ENCODE assay signal across 1 cellular context in the genomic region with DNA sequence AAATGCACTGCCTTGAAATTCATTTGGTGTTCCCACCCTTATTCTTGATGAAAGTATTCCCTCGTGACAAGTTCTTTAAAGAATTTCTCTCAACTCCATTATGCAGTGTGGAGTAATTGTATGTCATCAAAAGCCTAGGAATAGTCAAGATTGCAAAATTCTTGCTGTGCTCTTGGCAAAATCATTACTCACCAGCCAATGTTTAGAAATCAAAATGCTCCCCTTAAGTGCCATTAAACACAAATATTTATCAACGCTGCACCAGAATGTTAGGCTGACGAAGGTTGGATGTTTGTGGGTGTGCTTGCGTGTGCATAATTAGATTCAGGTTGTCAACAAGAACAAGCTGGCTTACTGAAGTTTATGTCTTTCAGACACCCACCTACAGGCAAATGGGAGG.
TF ChIP-seq lines count a peak whose summit lies in the region.

No MANE protein-coding gene starts in this region.

TF ChIP-seq in IMR-90, 13 proteins besides CTCF, POLR2A, EP300 and RAD21:
- TF ChIP-seq MAZ (IDR thresholded peaks at IDR 0.05; ENCODE audit: borderline replicate concordance, low read depth, low read length): no peak
- TF ChIP-seq SMC3 (IDR thresholded peaks at IDR 0.05; ENCODE audit: low read depth, low read length): no peak
- no peak for TF ChIP-seq FOS (IDR thresholded peaks at IDR 0.05; ENCODE audit: low read depth, low read length)
